In the genomic region with DNA sequence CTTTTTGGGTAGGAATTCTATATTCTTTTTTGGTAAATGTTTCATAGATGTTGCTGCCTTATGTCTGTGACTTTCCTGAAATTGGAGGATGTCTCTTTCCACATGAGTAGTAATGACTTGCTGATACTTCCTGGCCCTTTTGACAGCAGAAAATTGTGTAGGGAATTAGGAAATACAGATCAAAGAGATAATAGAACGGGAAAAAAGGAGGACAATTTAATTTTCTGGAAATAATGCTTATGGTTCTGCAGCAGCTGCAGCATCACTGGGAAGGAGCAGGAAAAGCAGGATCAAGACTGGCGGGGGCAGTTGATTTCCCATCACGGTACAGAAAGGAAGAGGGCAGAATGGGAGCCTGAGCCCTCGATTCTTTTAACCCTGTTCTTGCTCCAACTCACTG, we compare ENCODE assay signal across 6 cellular contexts.
"Had no signal": no experiment of that assay in that cellular context is flagged by ENCODE, and none has a peak within 500 bp of the region (broad histone marks: within the 10 kb centered on the region; RNA-seq: fewer than 3 reads in every experiment).

No MANE protein-coding gene starts in this region.

- H3K4me1 ChIP-seq: HAP-1 had no signal

- H3K27ac Mint-ChIP-seq: HFFc6 had no signal

- H3K36me3 Mint-ChIP-seq: IgD-negative memory B cell had no signal

- H3K9ac ChIP-seq: GM23248 had no signal

- H3K9me3 ChIP-seq: HAP-1 had no signal

- DNase-seq: GM23248, H7, HFFc6, KBM-7 had no signal

- H3K4me3 Mint-ChIP-seq: HFFc6, IgD-negative memory B cell had no signal

- H3K9me3 Mint-ChIP-seq: HFFc6, IgD-negative memory B cell had no signal

- H2AFZ ChIP-seq: GM23248 had no signal

- H3K27ac ChIP-seq: GM23248 had no signal

- H3K36me3 ChIP-seq: HAP-1 had no signal

- H3K4me3 ChIP-seq: GM23248, HAP-1 had no signal
